Comparison of ENCODE assay signal across 8 cellular contexts in genomic region chrX:13646154-13646549, GRCh38. TPM values are rescaled to one million over a fixed set of nuclear protein-coding genes. Genes with fewer than 3 reads are reported as not detected.
DNase-seq lines count a peak whose midpoint lies in the region; ATAC-seq, FAIRE-seq and TF ChIP-seq lines count a peak whose summit lies in the region.

No MANE protein-coding gene starts in this region.

- FAIRE-seq in endothelial cell of umbilical vein (lab: Jason Lieb, UNC): peak; percentile 91

- no peaks in the 10 kb centered on the region for H4K20me1 ChIP-seq in endothelial cell of umbilical vein (replicated peaks; ENCODE audit: control insufficient read depth, extremely low read depth, insufficient read depth, low read length)

- H3K27ac ChIP-seq in VCaP: no peak overlapping the region
- H3K27ac ChIP-seq in endothelial cell of umbilical vein (ENCODE audit: insufficient read depth, low read depth, low read length): no peak overlapping the region
- no peak overlapping the region for H3K27ac ChIP-seq in vagina

- H3K27ac Mint-ChIP-seq in activated CD8-positive, alpha-beta memory T cell treated with anti-CD3 and anti-CD28 coated beads, Interleukin-2, amount 10 ng/mL, durations not matched to agents 7 days and 5 days: peak overlapping the region; percentile 32
- H3K27ac Mint-ChIP-seq in mesothelial cell of epicardium: peak overlapping the region; percentile 10

- peak; percentile 78 for TF ChIP-seq CTCF in VCaP (conservative IDR thresholded peaks at IDR 0.05)
- peak; percentile 46 to 59 for TF ChIP-seq CTCF in endothelial cell of umbilical vein (IDR thresholded peaks at IDR 0.05; ENCODE audit: extremely low read depth in 1 of 2, insufficient read depth in 1 of 2, low read depth in 1 of 2, low read length in 2 of 2)
- no peak for TF ChIP-seq CTCF in mesothelial cell of epicardium (IDR thresholded peaks at IDR 0.05; ENCODE audit: unreplicated experiment)
- peak in 1 of 3 experiments; percentile 36 for TF ChIP-seq CTCF in vagina (IDR thresholded peaks at IDR 0.05)

- ATAC-seq in activated CD8-positive, alpha-beta memory T cell treated with anti-CD3 and anti-CD28 coated beads, Interleukin-2, amount 10 ng/mL, durations not matched to agents 7 days and 5 days: no peak

- no peaks in the 10 kb centered on the region for H3K9me3 Mint-ChIP-seq in activated CD8-positive, alpha-beta memory T cell treated with anti-CD3 and anti-CD28 coated beads, Interleukin-2, amount 10 ng/mL, durations not matched to agents 7 days and 5 days (ENCODE audit: low read depth)
- peaks cover 7% of the 10 kb centered on the region for H3K9me3 Mint-ChIP-seq in mesothelial cell of epicardium

- no peak overlapping the region for H3K4me3 ChIP-seq in endothelial cell of umbilical vein (replicated peaks in 1 of 3; ENCODE audit: insufficient read depth in 1 of 3, low read depth in 1 of 3, low read length in 3 of 3)
- no peak overlapping the region for H3K4me3 ChIP-seq in vagina

- BruUV-seq in endothelial cell of umbilical vein (replicated peaks; lab: Mats Ljungman, UMichigan): no TSS peak

- H3K9ac ChIP-seq in endothelial cell of umbilical vein (replicated peaks; ENCODE audit: extremely low read depth, insufficient read depth, low read length): no peak overlapping the region

- CTCF ChIA-PET in activated CD8-positive, alpha-beta memory T cell treated with anti-CD3 and anti-CD28 coated beads, Interleukin-2, amount 10 ng/mL, durations not matched to agents 7 days and 5 days (lab: Charles Lee): interaction anchor here (0.7 to 4.4 kb wide), 12 partner anchors 14 to 386 kb away, joined by 3 to 45 read pairs (median 3); no protein-coding TSS in a partner anchor
- CTCF ChIA-PET in endothelial cell of umbilical vein (lab: Charles Lee): interaction anchor here (0.6 to 3.7 kb wide), 26 partner anchors 23 to 841 kb away, joined by 3 to 87 read pairs (median 3); no protein-coding TSS in a partner anchor

- dilution Hi-C loops in endothelial cell of umbilical vein (cut with MboI; ENCODE audit: extremely low pct_ligation_motif_present, low sequenced_read_pairs): no loop called here

- peaks cover 17% of the 10 kb centered on the region for H3K4me1 Mint-ChIP-seq in activated CD8-positive, alpha-beta memory T cell treated with anti-CD3 and anti-CD28 coated beads, Interleukin-2, amount 10 ng/mL, durations not matched to agents 7 days and 5 days
- peaks cover 20% of the 10 kb centered on the region for H3K4me1 Mint-ChIP-seq in mesothelial cell of epicardium

- TF ChIP-seq POLR2A in endothelial cell of umbilical vein (IDR thresholded peaks at IDR 0.05; ENCODE audit: low read depth, low read length) (no peak), vagina (IDR thresholded peaks at IDR 0.05) (no peak)

- no peaks in the 10 kb centered on the region for H3K36me3 Mint-ChIP-seq in activated CD8-positive, alpha-beta memory T cell treated with anti-CD3 and anti-CD28 coated beads, Interleukin-2, amount 10 ng/mL, durations not matched to agents 7 days and 5 days
- no peaks in the 10 kb centered on the region for H3K36me3 Mint-ChIP-seq in mesothelial cell of epicardium

- no peak overlapping the region for H3K4me3 Mint-ChIP-seq in activated CD8-positive, alpha-beta memory T cell treated with anti-CD3 and anti-CD28 coated beads, Interleukin-2, amount 10 ng/mL, durations not matched to agents 7 days and 5 days
- H3K4me3 Mint-ChIP-seq in mesothelial cell of epicardium: no peak overlapping the region

- H3K9me3 ChIP-seq in endothelial cell of umbilical vein (replicated peaks; ENCODE audit: control insufficient read depth, insufficient read depth, low read length): no peaks in the 10 kb centered on the region
- no peaks in the 10 kb centered on the region for H3K9me3 ChIP-seq in vagina

- H3K79me2 ChIP-seq in endothelial cell of umbilical vein (ENCODE audit: control insufficient read depth, insufficient read depth, low read length): no peaks in the 10 kb centered on the region

- no peak overlapping the region for H2AFZ ChIP-seq in endothelial cell of umbilical vein (ENCODE audit: low read depth, low read length)

- H3K9me1 ChIP-seq in endothelial cell of umbilical vein (replicated peaks; ENCODE audit: control insufficient read depth, extremely low read depth, insufficient read depth, low read length): no peaks in the 10 kb centered on the region

- POLR2A ChIA-PET in endothelial cell of umbilical vein (lab: Charles Lee): interaction anchor here (0.8 kb wide), 1 partner anchor 832 kb away, joined by 8 read pairs; no protein-coding TSS in a partner anchor

- intact Hi-C loops in endothelial cell of umbilical vein (cut with micrococcal nuclease) (loop anchor here (1.0 kb wide), 2 partner anchors 140 to 699 kb away; no protein-coding TSS in a partner anchor), vagina (cut with DNase I) (no loop called here)

- H3K36me3 ChIP-seq in endothelial cell of umbilical vein (ENCODE audit: control insufficient read depth in 2 of 2, extremely low read depth in 1 of 2, insufficient read depth in 2 of 2, low read length in 2 of 2): no peaks in the 10 kb centered on the region
- no peaks in the 10 kb centered on the region for H3K36me3 ChIP-seq in vagina

- no peaks in the 10 kb centered on the region for H3K27me3 ChIP-seq in endothelial cell of umbilical vein (ENCODE audit: control insufficient read depth in 2 of 2, insufficient read depth in 2 of 2, low read length in 2 of 2)
- no peaks in the 10 kb centered on the region for H3K27me3 ChIP-seq in vagina

- no peaks in the 10 kb centered on the region for H3K27me3 Mint-ChIP-seq in activated CD8-positive, alpha-beta memory T cell treated with anti-CD3 and anti-CD28 coated beads, Interleukin-2, amount 10 ng/mL, durations not matched to agents 7 days and 5 days
- no peaks in the 10 kb centered on the region for H3K27me3 Mint-ChIP-seq in mesothelial cell of epicardium (ENCODE audit: low read depth)

- no peak overlapping the region for H3K4me2 ChIP-seq in endothelial cell of umbilical vein (ENCODE audit: insufficient read depth, low read length)

- H3K4me1 ChIP-seq in endothelial cell of umbilical vein (ENCODE audit: control insufficient read depth, extremely low read depth, insufficient read depth, low read length) (peaks cover 3% of the 10 kb centered on the region), vagina (no peaks in the 10 kb centered on the region)

- DNase-seq in activated CD8-positive, alpha-beta memory T cell treated with anti-CD3 and anti-CD28 coated beads, Interleukin-2, amount 10 ng/mL, durations not matched to agents 7 days and 5 days: peak; percentile 65
- DNase-seq in activated CD8-positive, alpha-beta memory T cell treated with anti-CD3 and anti-CD28 coated beads, Interleukin-2, amount 50 U/mL, for 48 hours: no peak
- DNase-seq in NCI-H1092 (lab: John Stamatoyannopoulos, UW): peak; percentile 53
- peak; percentile 42 for DNase-seq in endothelial cell of umbilical vein (ENCODE audit: low read depth, low spot score)
- DNase-seq in mesothelial cell of epicardium (ENCODE audit: low spot score in 2 of 2, unreplicated experiment in 2 of 2): peak; percentile 23 to 49
- peak; percentile 60 for DNase-seq in ureter (ENCODE audit: low spot score)
- no peak for DNase-seq in vagina (ENCODE audit: extremely low spot score in 2 of 2)

TF ChIP-seq in endothelial cell of umbilical vein, 7 proteins besides CTCF, POLR2A, EP300 and RAD21:
- no peak for TF ChIP-seq JUN (IDR thresholded peaks at IDR 0.05; ENCODE audit: borderline replicate concordance, insufficient read depth, insufficient read length, low read depth)
- no peak for TF ChIP-seq MYC (IDR thresholded peaks at IDR 0.05; ENCODE audit: low read depth, low read length)
- no peak for TF ChIP-seq EZH2 (IDR thresholded peaks at IDR 0.05; ENCODE audit: borderline replicate concordance, low read depth, low read length, severe bottlenecking)
- TF ChIP-seq MAX (IDR thresholded peaks at IDR 0.05; ENCODE audit: insufficient read depth, insufficient read length): no peak

RNA-seq across cellular contexts. Expression of gene TCEANC, which starts 6.8 kb away (rescaled TPM):
- total RNA-seq in activated CD8-positive, alpha-beta memory T cell treated with anti-CD3 and anti-CD28 coated beads, Interleukin-2, amount 10 ng/mL, durations not matched to agents 7 days and 5 days: 1 to 10 TPM; 4.7 to 5.1 TPM
- 0.75 and 1.8 TPM in 2 replicates for total RNA-seq in endothelial cell of umbilical vein
- polyA plus RNA-seq in endothelial cell of umbilical vein: 0.32 and 0.38 TPM in 2 replicates
- 0.56 and 0.75 TPM in 2 replicates for polyA plus RNA-seq in endothelial cell of umbilical vein (2011; cell fraction: cytosol; rRNA removed)
- polyA plus RNA-seq in endothelial cell of umbilical vein (2011; cell fraction: nucleus; rRNA removed): 1.3 TPM in 2 replicates
- polyA plus RNA-seq in endothelial cell of umbilical vein (2012): 0.56 and 0.80 TPM in 2 replicates
- polyA minus RNA-seq in endothelial cell of umbilical vein: 0.93 and 1.5 TPM in 2 replicates
- 1.7 TPM for polyA minus RNA-seq in endothelial cell of umbilical vein (2011; cell fraction: cytosol; rRNA and poly(A)+ RNA removed)
- polyA minus RNA-seq in endothelial cell of umbilical vein (2011; cell fraction: nucleus; rRNA and poly(A)+ RNA removed): 0.53 and 1.4 TPM in 2 replicates
- 3.3 to 3.8 TPM (median 3.4 TPM) in 3 replicates for total RNA-seq in mesothelial cell of epicardium
- 3.4 TPM for total RNA-seq in ureter
- 3.2 TPM for total RNA-seq in vagina

RNA-seq across cellular contexts. Expression of gene RAB9A, which starts 42.8 kb away (rescaled TPM):
- total RNA-seq in activated CD8-positive, alpha-beta memory T cell treated with anti-CD3 and anti-CD28 coated beads, Interleukin-2, amount 10 ng/mL, durations not matched to agents 7 days and 5 days: 10 to 100 TPM; 13.7 to 20.3 TPM
- total RNA-seq in endothelial cell of umbilical vein (17.2 and 19.2 TPM in 2 replicates), mesothelial cell of epicardium (18.6 to 21.0 TPM (median 20.6 TPM) in 3 replicates), ureter (25.1 TPM), vagina (15.0 TPM)
- polyA plus RNA-seq in endothelial cell of umbilical vein: 8.7 and 11.5 TPM in 2 replicates
- polyA plus RNA-seq in endothelial cell of umbilical vein (2011; cell fraction: cytosol; rRNA removed): 10.0 and 10.3 TPM in 2 replicates
- polyA plus RNA-seq in endothelial cell of umbilical vein (2011; cell fraction: nucleus; rRNA removed): 4.9 and 9.2 TPM in 2 replicates
- polyA plus RNA-seq in endothelial cell of umbilical vein (2012): 17.4 and 20.5 TPM in 2 replicates
- polyA minus RNA-seq in endothelial cell of umbilical vein: 6.9 and 8.3 TPM in 2 replicates
- polyA minus RNA-seq in endothelial cell of umbilical vein (2011; cell fraction: cytosol; rRNA and poly(A)+ RNA removed): 18.2 TPM
- 4.2 and 5.9 TPM in 2 replicates for polyA minus RNA-seq in endothelial cell of umbilical vein (2011; cell fraction: nucleus; rRNA and poly(A)+ RNA removed)

Comparison
In these comparisons a context has a peak if more than half of its experiments do, and no peak if none do; other contexts are left out.
1. DNase-seq: peak in activated CD8-positive, alpha-beta memory T cell treated with anti-CD3 and anti-CD28 coated beads, Interleukin-2, amount 10 ng/mL, durations not matched to agents 7 days and 5 days (single experiment), NCI-H1092 (single experiment), endothelial cell of umbilical vein (single experiment), mesothelial cell of epicardium (2 of 2) and ureter (single experiment); none in activated CD8-positive, alpha-beta memory T cell treated with anti-CD3 and anti-CD28 coated beads, Interleukin-2, amount 50 U/mL, for 48 hours (single experiment) and vagina (0 of 2).